10 cellular contexts compared by ENCODE assay signal in genomic region chr6:160134337-160134751, GRCh38. TPM values are rescaled to one million over a fixed set of nuclear protein-coding genes. Genes with fewer than 3 reads are reported as not detected.
DNase-seq lines count a peak whose midpoint lies in the region; ATAC-seq and TF ChIP-seq lines count a peak whose summit lies in the region.
"Not testable (repeated sequence)": the region's sequence is repeated elsewhere in the genome, so short reads cannot be mapped to it uniquely, and the experiment has no call there.
"Had no signal": no experiment of that assay in that cellular context is flagged by ENCODE, and none has a peak within 500 bp of the region (broad histone marks: within the 10 kb centered on the region; RNA-seq: fewer than 3 reads in every experiment).

No MANE protein-coding gene starts in this region.

- H2AK5ac ChIP-seq in trophoblast cell (ENCODE audit: low read length) = not testable (repeated sequence)

- DNase-seq in CD1c-positive myeloid dendritic cell (ENCODE audit: extremely low spot score) (peak; percentile 1), epithelial cell of esophagus (ENCODE audit: low read depth) (peak; percentile 47), trophoblast cell (peak; percentile 15 to 29)
- DNase-seq in T-helper 2 cell treated with Interferon-gamma antibody and Interleukin-4, amounts not matched to agents 5 μg/mL and 100 μg/mL, for 36 hours (ENCODE audit: low spot score) = peak; percentile 45
- DNase-seq in activated T-cell treated with anti-CD3 and anti-CD28 coated beads, Interleukin-2, amount 50 U/mL, for 4 hours = not testable (repeated sequence)
- DNase-seq in stimulated activated CD4-positive, alpha-beta T cell treated with anti-CD3 and anti-CD28 coated beads, Interleukin-4, amount 100 ng/mL, for 1 hour = peak; percentile 31
- DNase-seq in stimulated activated naive CD4-positive, alpha-beta T cell treated with Interleukin-2 at 50 U/mL for 16 hours (lab: John Stamatoyannopoulos, UW) = peak; percentile 23

- H3K4me1 ChIP-seq in trophoblast cell (ENCODE audit: control insufficient read depth in 1 of 2, insufficient read depth in 2 of 2, low read length in 2 of 2) = not testable (repeated sequence)

- not testable (repeated sequence) for H2BK120ac ChIP-seq in trophoblast cell (ENCODE audit: insufficient read depth, low read length, poor library complexity)

- H3K4me3 Mint-ChIP-seq in T-helper 2 cell treated with Interferon-gamma antibody and Interleukin-4, amounts not matched to agents 5 μg/mL and 100 μg/mL, for 36 hours; activated T-cell treated with anti-CD3 and anti-CD28 coated beads, Interleukin-2, amount 50 U/mL, for 4 hours; activated naive CD4-positive, alpha-beta T cell treated with anti-CD3 and anti-CD28 coated beads, Interleukin-2, amount 50 U/mL, for 24 hours: not testable (repeated sequence)

- H3K79me2 ChIP-seq in trophoblast cell (ENCODE audit: control insufficient read depth, insufficient read depth, low read length, poor library complexity) = not testable (repeated sequence)

- not testable (repeated sequence) for H4K12ac ChIP-seq in trophoblast cell (ENCODE audit: low read depth, low read length)

- not testable (repeated sequence) for H3K9me3 ChIP-seq in trophoblast cell (ENCODE audit: insufficient read depth, low read depth, low read length)

- not testable (repeated sequence) for H3K79me1 ChIP-seq in trophoblast cell (ENCODE audit: low read length)

- H3K18ac ChIP-seq in trophoblast cell (ENCODE audit: low read length) = not testable (repeated sequence)

- H3K4me1 Mint-ChIP-seq in T-helper 2 cell treated with Interferon-gamma antibody and Interleukin-4, amounts not matched to agents 5 μg/mL and 100 μg/mL, for 36 hours (ENCODE audit: low read depth); activated T-cell treated with anti-CD3 and anti-CD28 coated beads, Interleukin-2, amount 50 U/mL, for 4 hours (ENCODE audit: low read depth): not testable (repeated sequence)
- peaks cover 11% of the 10 kb centered on the region for H3K4me1 Mint-ChIP-seq in activated naive CD4-positive, alpha-beta T cell treated with anti-CD3 and anti-CD28 coated beads, Interleukin-2, amount 50 U/mL, for 24 hours

- not testable (repeated sequence) for H3K9ac ChIP-seq in trophoblast cell (ENCODE audit: low read length)

- H3K4me2 ChIP-seq in trophoblast cell (ENCODE audit: low read length) = not testable (repeated sequence)

- H3K4me3 ChIP-seq in epithelial cell of esophagus (ENCODE audit: low read length); trophoblast cell (ENCODE audit: low read depth, low read length): not testable (repeated sequence)

- not testable (repeated sequence) for H4K91ac ChIP-seq in trophoblast cell (ENCODE audit: low read depth, low read length)

- H4K8ac ChIP-seq in trophoblast cell (ENCODE audit: low read depth, low read length) = not testable (repeated sequence)

- not testable (repeated sequence) for H3K27ac Mint-ChIP-seq in T-helper 2 cell treated with Interferon-gamma antibody and Interleukin-4, amounts not matched to agents 5 μg/mL and 100 μg/mL, for 36 hours
- peak overlapping the region; percentile 56 for H3K27ac Mint-ChIP-seq in activated naive CD4-positive, alpha-beta T cell treated with anti-CD3 and anti-CD28 coated beads, Interleukin-2, amount 50 U/mL, for 24 hours

- not testable (repeated sequence) for H3K14ac ChIP-seq in trophoblast cell (ENCODE audit: low read length)

- H2AFZ ChIP-seq in trophoblast cell (ENCODE audit: insufficient read depth, low read length, poor library complexity) = not testable (repeated sequence)

- H3K36me3 Mint-ChIP-seq in T-helper 2 cell treated with Interferon-gamma antibody and Interleukin-4, amounts not matched to agents 5 μg/mL and 100 μg/mL, for 36 hours (ENCODE audit: low read depth); activated T-cell treated with anti-CD3 and anti-CD28 coated beads, Interleukin-2, amount 50 U/mL, for 4 hours (ENCODE audit: insufficient read depth); activated naive CD4-positive, alpha-beta T cell treated with anti-CD3 and anti-CD28 coated beads, Interleukin-2, amount 50 U/mL, for 24 hours: not testable (repeated sequence)

- not testable (repeated sequence) for H3K4ac ChIP-seq in trophoblast cell (ENCODE audit: low read depth, low read length)

- not testable (repeated sequence) for TF ChIP-seq CTCF in epithelial cell of esophagus (IDR thresholded peaks at IDR 0.05; ENCODE audit: insufficient read depth, low read depth, low read length, missing control alignments)

- WGBS in trophoblast cell (ENCODE audit: extremely low coverage, insufficient coverage, insufficient read length) = no CpG with 5 or more reads among the region's 20 CpGs

- peak; percentile 65 to 67 for ATAC-seq in activated T-cell treated with anti-CD3 and anti-CD28 coated beads, Interleukin-2, amount 50 U/mL, for 4 hours

- not testable (repeated sequence) for H3K27ac ChIP-seq in trophoblast cell (ENCODE audit: low read depth, low read length)

- not testable (repeated sequence) for H3K23ac ChIP-seq in trophoblast cell (ENCODE audit: low read length)

- H3K36me3 ChIP-seq in trophoblast cell (ENCODE audit: control insufficient read depth in 1 of 2, insufficient read depth in 2 of 2, low read length in 2 of 2) = not testable (repeated sequence)

- H2BK12ac ChIP-seq in trophoblast cell (ENCODE audit: low read length) = not testable (repeated sequence)

- H3K27me3 Mint-ChIP-seq in T-helper 2 cell treated with Interferon-gamma antibody and Interleukin-4, amounts not matched to agents 5 μg/mL and 100 μg/mL, for 36 hours (ENCODE audit: low read depth); activated T-cell treated with anti-CD3 and anti-CD28 coated beads, Interleukin-2, amount 50 U/mL, for 4 hours (ENCODE audit: low read depth); activated naive CD4-positive, alpha-beta T cell treated with anti-CD3 and anti-CD28 coated beads, Interleukin-2, amount 50 U/mL, for 24 hours: not testable (repeated sequence)

- not testable (repeated sequence) for H3K9me3 Mint-ChIP-seq in T-helper 2 cell treated with Interferon-gamma antibody and Interleukin-4, amounts not matched to agents 5 μg/mL and 100 μg/mL, for 36 hours; activated T-cell treated with anti-CD3 and anti-CD28 coated beads, Interleukin-2, amount 50 U/mL, for 4 hours; activated naive CD4-positive, alpha-beta T cell treated with anti-CD3 and anti-CD28 coated beads, Interleukin-2, amount 50 U/mL, for 24 hours

- H2BK5ac ChIP-seq in trophoblast cell (ENCODE audit: low read depth, low read length, poor library complexity) = not testable (repeated sequence)

- not testable (repeated sequence) for H3K27me3 ChIP-seq in trophoblast cell (ENCODE audit: insufficient read depth, low read length)

RNA-seq across cellular contexts. Expression of gene SLC22A1, which starts 12.7 kb away (rescaled TPM):
- total RNA-seq in activated T-cell treated with anti-CD3 and anti-CD28 coated beads, Interleukin-2, amount 50 U/mL, for 4 hours = 1 to 10 TPM; 1.7 to 7.0 (median 4.3) TPM
- polyA plus RNA-seq in trophoblast cell (2013) = 1.1 and 1.2 TPM in 2 replicates
- total RNA-seq: M059J, OCI-LY7 had no signal
